1 cellular context compared by ENCODE assay signal in the genomic region with DNA sequence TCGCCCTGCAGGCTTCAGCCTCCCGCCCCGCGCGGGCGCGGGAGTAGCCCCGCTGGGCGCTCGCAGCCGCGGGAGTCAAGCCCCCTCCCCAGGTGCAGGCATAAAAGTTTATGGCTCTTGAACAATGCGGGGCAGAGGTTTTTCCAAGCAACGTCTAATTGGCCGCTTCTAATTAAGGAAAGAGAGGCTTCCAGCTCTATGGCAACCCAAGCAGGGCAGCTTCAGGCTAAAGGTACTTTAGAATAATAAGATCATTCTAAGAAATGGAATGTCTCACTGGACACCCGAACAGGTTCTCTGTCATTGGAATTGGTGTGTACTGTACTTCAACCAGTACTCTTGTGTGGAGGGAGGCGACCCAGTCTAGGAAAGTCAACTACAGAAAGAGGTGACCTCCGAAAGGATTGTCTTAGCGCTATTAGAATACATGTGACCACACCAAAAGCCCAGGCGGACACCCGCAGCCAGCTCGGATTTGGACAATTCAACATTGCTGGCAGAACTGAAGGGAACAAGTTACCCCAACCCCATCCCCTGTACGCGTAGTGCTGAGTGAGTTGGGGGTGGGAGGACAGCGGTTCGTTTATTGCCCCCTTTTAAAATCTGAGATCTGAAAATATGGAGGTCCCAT.
TF ChIP-seq lines count a peak whose summit lies in the region.

No MANE protein-coding gene starts in this region.

TF ChIP-seq in IMR-90, 13 proteins besides CTCF, POLR2A, EP300 and RAD21 (continued from another document):
- TF ChIP-seq RFX5 (IDR thresholded peaks at IDR 0.05; ENCODE audit: low read depth, low read length), result no peak
- TF ChIP-seq, protein P1, sequence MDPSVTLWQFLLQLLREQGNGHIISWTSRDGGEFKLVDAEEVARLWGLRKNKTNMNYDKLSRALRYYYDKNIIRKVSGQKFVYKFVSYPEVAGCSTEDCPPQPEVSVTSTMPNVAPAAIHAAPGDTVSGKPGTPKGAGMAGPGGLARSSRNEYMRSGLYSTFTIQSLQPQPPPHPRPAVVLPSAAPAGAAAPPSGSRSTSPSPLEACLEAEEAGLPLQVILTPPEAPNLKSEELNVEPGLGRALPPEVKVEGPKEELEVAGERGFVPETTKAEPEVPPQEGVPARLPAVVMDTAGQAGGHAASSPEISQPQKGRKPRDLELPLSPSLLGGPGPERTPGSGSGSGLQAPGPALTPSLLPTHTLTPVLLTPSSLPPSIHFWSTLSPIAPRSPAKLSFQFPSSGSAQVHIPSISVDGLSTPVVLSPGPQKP (IDR thresholded peaks at IDR 0.05; ENCODE audit: borderline replicate concordance, low read depth, low read length), result no peak
- no peak for TF ChIP-seq FOS (IDR thresholded peaks at IDR 0.05; ENCODE audit: low read depth, low read length)
- TF ChIP-seq CEBPB (IDR thresholded peaks at IDR 0.05; ENCODE audit: low read depth, low read length), result no peak
- no peak for TF ChIP-seq MXI1 (IDR thresholded peaks at IDR 0.05; ENCODE audit: borderline replicate concordance, low read depth, low read length)
- TF ChIP-seq MAFK (IDR thresholded peaks at IDR 0.05; ENCODE audit: low read depth, low read length), result no peak
- TF ChIP-seq BHLHE40 (IDR thresholded peaks at IDR 0.05; ENCODE audit: low read depth, low read length), result no peak
